ENCODE assay signal across 10 cellular contexts in the genomic region with DNA sequence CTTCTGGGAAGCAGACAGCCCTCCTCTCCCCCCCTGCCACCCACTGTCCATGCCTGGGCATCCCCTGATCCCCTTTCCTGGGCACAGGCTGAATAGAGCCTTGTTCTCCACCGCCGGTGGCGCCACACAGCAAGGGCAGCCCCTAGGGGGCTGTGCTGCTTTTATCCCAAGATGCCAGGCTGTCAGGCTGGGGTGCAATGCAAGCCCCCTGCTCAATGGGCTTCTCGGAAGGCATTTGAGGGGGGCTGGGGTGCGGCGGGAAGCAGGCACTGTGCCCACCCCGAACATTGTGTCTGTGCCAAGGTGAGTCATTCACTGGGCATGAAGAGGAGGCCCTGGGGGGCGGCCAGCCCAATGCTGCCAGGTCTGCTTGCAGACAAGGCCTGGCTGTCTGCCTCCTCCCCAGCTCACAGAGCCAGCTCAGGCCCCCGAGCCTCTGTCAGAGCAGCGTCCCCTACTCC. TPM values are rescaled to one million over a fixed set of nuclear protein-coding genes. Genes with fewer than 3 reads are reported as not detected.
DNase-seq lines count a peak whose midpoint lies in the region; ATAC-seq and TF ChIP-seq lines count a peak whose summit lies in the region.
"Had no signal": no experiment of that assay in that cellular context is flagged by ENCODE, and none has a peak within 500 bp of the region (broad histone marks: within the 10 kb centered on the region; RNA-seq: fewer than 3 reads in every experiment).

No MANE protein-coding gene starts in this region.

- intact Hi-C loops in spleen (cut with DNase I; ENCODE audit: low total_unique reads): no loop called here

- ATAC-seq in GM21576 (IDR thresholded peaks at IDR 0.05; ENCODE audit: unreplicated experiment): no peak
- ATAC-seq in GM21381 (IDR thresholded peaks at IDR 0.05; ENCODE audit: unreplicated experiment): no peak

- H3K27me3 ChIP-seq in right atrium auricular region (no peaks in the 10 kb centered on the region), spleen (replicated peaks in 1 of 7) (peaks cover 0 to 53% (median 4%) of the 10 kb centered on the region in 7 donors)

- TF ChIP-seq CTCF in right atrium auricular region (IDR thresholded peaks at IDR 0.05) (peak in 1 of 2 donors; percentile 6), spleen (IDR thresholded peaks at IDR 0.05 in 8 of 11, conservative IDR thresholded peaks at IDR 0.05 in 3 of 11) (no peak)

- peak overlapping the region; percentile 39 to 69 for H3K27ac ChIP-seq in right atrium auricular region
- peak overlapping the region in 6 of 8 donors; percentile 22 to 68 (median 52) for H3K27ac ChIP-seq in spleen

- no peaks in the 10 kb centered on the region for H3K36me3 ChIP-seq in right atrium auricular region
- H3K36me3 ChIP-seq in spleen: no peaks in the 10 kb centered on the region

- H3K4me3 ChIP-seq in right atrium auricular region: no peak overlapping the region
- H3K4me3 ChIP-seq in spleen: no peak overlapping the region

- WGBS in spleen, 5 donors: 73 to 81% (median 77%) methylated on average over 7 to 10 of the region's 10 CpGs

- H3K4me1 ChIP-seq in right atrium auricular region (peaks cover 0 to 39% of the 10 kb centered on the region in 2 donors), spleen (peaks cover 0 to 46% (median 14%) of the 10 kb centered on the region in 6 donors)

- H3K9me3 ChIP-seq in right atrium auricular region (no peaks in the 10 kb centered on the region), spleen (no peaks in the 10 kb centered on the region)

- DNase-seq in H4 (ENCODE audit: low spot score) (peak; percentile 69), astrocyte of the hippocampus (ENCODE audit: low read depth, low spot score) (peak; percentile 92), right atrium auricular region (ENCODE audit: low spot score) (no peak), spleen (peak; percentile 70), erythroblast (lab: John Stamatoyannopoulos, UW) (no peak), SK-N-DZ (ENCODE audit: low spot score) (no peak)
- DNase-seq: GF-D8; stimulated activated CD4-positive, alpha-beta T cell treated with anti-CD3 and anti-CD28 coated beads, Interleukin-2, amount 100 ng/mL, for 24 hours had no signal

- no peak for TF ChIP-seq POLR2A in spleen (IDR thresholded peaks at IDR 0.05)
- TF ChIP-seq POLR2A in erythroblast (IDR thresholded peaks at IDR 0.05; ENCODE audit: low read length): no peak

RNA-seq across cellular contexts. Expression of gene GFAP, which starts 1.5 kb away (rescaled TPM):
- not detected in 2 replicates for total RNA-seq in H4 (2014; rRNA removed; shearing (Covaris generic))
- total RNA-seq in right atrium auricular region: 1 to 10 TPM; 4.6 to 5.3 TPM
- 1 to 10 TPM in 1 of 7 donors, under 1 TPM in 2, not detected in 4; 0.41 to 1.7 (median 0.54) TPM for total RNA-seq in spleen
- polyA plus RNA-seq in spleen: under 1 TPM in 2 of 3 donors, not detected in 1; 0.32 to 0.61 TPM
- 4.7 and 7.7 TPM in 2 replicates for polyA plus RNA-seq in SK-N-DZ (2014; cell fraction: cytosol; rRNA removed)
- polyA plus RNA-seq in SK-N-DZ (2014; cell fraction: nucleus; rRNA removed): 4.7 and 6.5 TPM in 2 replicates

RNA-seq across cellular contexts. Expression of gene EFTUD2, which starts 17.6 kb away (rescaled TPM):
- 120 and 173 TPM in 2 replicates for total RNA-seq in H4 (2014; rRNA removed; shearing (Covaris generic))
- total RNA-seq in right atrium auricular region (10 to 100 TPM; 36.8 to 36.9 TPM), spleen (100 to 1,000 TPM in 6 of 7 donors, 10 to 100 TPM in 1; 77.4 to 140 (median 104) TPM)
- 10 to 100 TPM; 39.0 to 44.0 (median 43.6) TPM for polyA plus RNA-seq in spleen
- 136 and 147 TPM in 2 replicates for polyA plus RNA-seq in SK-N-DZ (2014; cell fraction: cytosol; rRNA removed)
- 120 and 204 TPM in 2 replicates for polyA plus RNA-seq in SK-N-DZ (2014; cell fraction: nucleus; rRNA removed)

RNA-seq across cellular contexts. Expression of gene KIF18B, which starts 30.8 kb away (rescaled TPM):
- 4.5 and 4.9 TPM in 2 replicates for total RNA-seq in H4 (2014; rRNA removed; shearing (Covaris generic))
- total RNA-seq in right atrium auricular region: under 1 TPM; 0.12 to 0.44 TPM
- total RNA-seq in spleen: 1 to 10 TPM; 1.1 to 5.8 (median 4.4) TPM
- polyA plus RNA-seq in spleen: 1 to 10 TPM in 2 of 3 donors, under 1 TPM in 1; 0.26 to 1.5 (median 1.2) TPM
- polyA plus RNA-seq in SK-N-DZ (2014; cell fraction: cytosol; rRNA removed): 23.5 and 30.3 TPM in 2 replicates
- 62.3 and 71.5 TPM in 2 replicates for polyA plus RNA-seq in SK-N-DZ (2014; cell fraction: nucleus; rRNA removed)

RNA-seq across cellular contexts. Expression of gene C1QL1, which starts 51.3 kb away (rescaled TPM):
- total RNA-seq in H4 (2014; rRNA removed; shearing (Covaris generic)): 5.3 and 7.1 TPM in 2 replicates
- total RNA-seq in right atrium auricular region: 1 to 10 TPM; 1.6 to 3.6 TPM
- total RNA-seq in spleen: under 1 TPM in 1 of 7 donors, not detected in 6; 0.20 TPM
- polyA plus RNA-seq in spleen: under 1 TPM in 1 of 3 donors, not detected in 2; 0.38 TPM
- 51.6 and 83.8 TPM in 2 replicates for polyA plus RNA-seq in SK-N-DZ (2014; cell fraction: cytosol; rRNA removed)
- 59.9 and 62.5 TPM in 2 replicates for polyA plus RNA-seq in SK-N-DZ (2014; cell fraction: nucleus; rRNA removed)

Comparison
In these comparisons a context has a peak if more than half of its experiments do, and no peak if none do; other contexts are left out.
1. DNase-seq: peak in H4 (single experiment), astrocyte of the hippocampus (single experiment) and spleen (single experiment); none in right atrium auricular region (single experiment), erythroblast (0 of 2) and SK-N-DZ (single experiment).